ENCODE assay signal across 8 cellular contexts in the genomic region with DNA sequence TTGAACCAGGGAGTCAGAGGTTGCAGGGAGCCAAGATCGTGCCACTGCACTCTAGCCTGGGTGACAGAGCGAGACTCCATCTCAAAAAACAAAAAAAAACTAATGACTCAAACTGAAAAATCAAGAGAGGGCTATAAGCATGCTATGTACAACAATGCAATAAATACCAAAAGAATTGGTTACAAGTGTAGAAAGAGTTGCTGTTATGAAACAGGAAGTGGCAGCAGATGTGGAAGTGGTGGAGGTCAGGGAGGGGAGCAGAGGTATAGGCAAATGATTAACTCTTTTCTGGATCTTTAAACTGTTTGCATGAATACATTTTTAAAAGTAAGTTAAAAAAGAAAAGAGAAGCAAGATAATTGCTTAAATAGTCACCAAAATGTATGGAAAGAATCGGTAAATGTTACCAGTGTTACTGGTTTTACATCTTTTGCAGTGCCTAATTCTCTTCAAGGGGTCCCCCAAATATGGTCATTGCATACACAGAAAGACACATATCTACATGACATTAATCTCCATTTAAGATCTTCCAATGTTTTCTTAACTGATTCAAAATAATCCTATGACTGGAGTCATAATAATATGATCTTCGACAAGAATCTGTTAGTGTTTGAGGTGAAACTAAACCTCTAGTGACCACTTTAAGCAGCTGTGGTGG. TPM values are rescaled to one million over a fixed set of nuclear protein-coding genes. Genes with fewer than 3 reads are reported as not detected.
A peak's percentile ranks its signal among the peaks of the same experiment; 100 is the strongest.
DNase-seq lines count a peak whose midpoint lies in the region; ATAC-seq and TF ChIP-seq lines count a peak whose summit lies in the region.

No MANE protein-coding gene starts in this region.

- no peak for TF ChIP-seq CTCF in esophagus muscularis mucosa (IDR thresholded peaks at IDR 0.05)
- TF ChIP-seq CTCF in adrenal gland (IDR thresholded peaks at IDR 0.05): no peak

- peak overlapping the region; percentile 71 for H3K4me3 Mint-ChIP-seq in central memory CD8-positive, alpha-beta T cell

- intact Hi-C loops in esophagus muscularis mucosa (cut with DNase I): no loop called here
- intact Hi-C loops in adrenal gland (cut with DNase I): no loop called here

- H3K9me3 ChIP-seq in esophagus muscularis mucosa: no peaks in the 10 kb centered on the region
- no peaks in the 10 kb centered on the region for H3K9me3 ChIP-seq in adrenal gland (replicated peaks in 1 of 3)

- H3K36me3 Mint-ChIP-seq in central memory CD8-positive, alpha-beta T cell (ENCODE audit: insufficient read depth): no peaks in the 10 kb centered on the region

- peak; percentile 100 for ATAC-seq in GM18502 (IDR thresholded peaks at IDR 0.05; ENCODE audit: poor library complexity, unreplicated experiment)
- ATAC-seq in GM21576 (IDR thresholded peaks at IDR 0.05; ENCODE audit: unreplicated experiment): peak; percentile 100
- peak; percentile 92 for ATAC-seq in central memory CD8-positive, alpha-beta T cell (replicated peaks; ENCODE audit: extremely low read depth, poor library complexity, severe bottlenecking)

- H3K9me3 Mint-ChIP-seq in central memory CD8-positive, alpha-beta T cell: no peaks in the 10 kb centered on the region

- H3K4me1 ChIP-seq in esophagus muscularis mucosa: no peaks in the 10 kb centered on the region
- no peaks in the 10 kb centered on the region for H3K4me1 ChIP-seq in adrenal gland (replicated peaks in 1 of 2)

- DNase-seq in HuH-7 (ENCODE audit: low spot score) (peak; percentile 45), esophagus muscularis mucosa (ENCODE audit: extremely low spot score) (no peak), medulla oblongata (ENCODE audit: extremely low spot score) (no peak), adrenal gland (no peak), NCI-H187 (lab: John Stamatoyannopoulos, UW) (no peak)
- DNase-seq in central memory CD8-positive, alpha-beta T cell (ENCODE audit: low spot score in 2 of 2): no peak

- no peaks in the 10 kb centered on the region for H3K36me3 ChIP-seq in esophagus muscularis mucosa
- H3K36me3 ChIP-seq in adrenal gland (replicated peaks in 1 of 2): no peaks in the 10 kb centered on the region

- H3K4me1 Mint-ChIP-seq in central memory CD8-positive, alpha-beta T cell: peaks cover 20% of the 10 kb centered on the region

- H3K27me3 Mint-ChIP-seq in central memory CD8-positive, alpha-beta T cell: no peaks in the 10 kb centered on the region

- no peak for TF ChIP-seq EP300 in esophagus muscularis mucosa (IDR thresholded peaks at IDR 0.05)

- TF ChIP-seq POLR2A in esophagus muscularis mucosa (IDR thresholded peaks at IDR 0.05; ENCODE audit: low read depth) (no peak), adrenal gland (IDR thresholded peaks at IDR 0.05) (no peak)

- H3K27ac ChIP-seq in esophagus muscularis mucosa (replicated peaks in 1 of 4) (no peak overlapping the region), adrenal gland (peak overlapping the region in 1 of 5 donors; percentile 33)

- WGBS in esophagus muscularis mucosa: 64% methylated on average over 4 of the region's 4 CpGs
- WGBS in adrenal gland, 4 donors: 63 to 72% (median 67%) methylated on average over 4 of the region's 4 CpGs

- H3K4me3 ChIP-seq in esophagus muscularis mucosa (no peak overlapping the region), adrenal gland (no peak overlapping the region)

- peak overlapping the region; percentile 72 for H3K27ac Mint-ChIP-seq in central memory CD8-positive, alpha-beta T cell (ENCODE audit: low read depth)

- H3K27me3 ChIP-seq in esophagus muscularis mucosa (no peaks in the 10 kb centered on the region), adrenal gland (no peaks in the 10 kb centered on the region)

RNA-seq across cellular contexts. Expression of a gene that starts 15.0 kb away (rescaled TPM):
- total RNA-seq in esophagus muscularis mucosa (1 to 10 TPM in 2 of 4 donors, not detected in 2; 1.2 to 3.0 TPM), adrenal gland (10 to 100 TPM in 1 of 8 donors, 1 to 10 TPM in 7; 1.1 to 55.3 (median 6.5) TPM)
- 10 to 100 TPM in 1 of 3 donors, 1 to 10 TPM in 2; 5.1 to 12.7 (median 10.0) TPM for polyA plus RNA-seq in adrenal gland

RNA-seq across cellular contexts. Expression of a gene that starts 35.3 kb away (rescaled TPM):
- total RNA-seq in esophagus muscularis mucosa (1 to 10 TPM; 2.0 to 4.2 (median 3.3) TPM), adrenal gland (1 to 10 TPM in 4 of 8 donors, under 1 TPM in 4; 0.65 to 2.2 (median 1.1) TPM)
- 1 to 10 TPM in 1 of 3 donors, under 1 TPM in 2; 0.32 to 1.0 (median 0.44) TPM for polyA plus RNA-seq in adrenal gland
